ENCODE assay signal across 1 cellular context in genomic region chrX:118183606-118184005, GRCh38.
TF ChIP-seq lines count a peak whose summit lies in the region.

No MANE protein-coding gene starts in this region.

TF ChIP-seq in H1, 55 proteins besides CTCF, POLR2A, EP300 and RAD21:
- TF ChIP-seq CBX5 (IDR thresholded peaks at IDR 0.05; ENCODE audit: low read depth, low read length) = no peak
- TF ChIP-seq MAFK (IDR thresholded peaks at IDR 0.05; ENCODE audit: low read depth, low read length) = no peak
- TF ChIP-seq SIRT6 (IDR thresholded peaks at IDR 0.05; ENCODE audit: low read length) = no peak
